In genomic region chr6:164911873-164912580, GRCh38 we compare ENCODE assay signal across 17 cellular contexts.
A peak's percentile ranks its signal among the peaks of the same experiment; 100 is the strongest.
DNase-seq lines count a peak whose midpoint lies in the region; ATAC-seq and TF ChIP-seq lines count a peak whose summit lies in the region.
"Had no signal": no experiment of that assay in that cellular context is flagged by ENCODE, and none has a peak within 500 bp of the region (broad histone marks: within the 10 kb centered on the region; RNA-seq: fewer than 3 reads in every experiment).

No MANE protein-coding gene starts in this region.

- TF ChIP-seq CTCF in brain (conservative IDR thresholded peaks at IDR 0.05) (no peak), psoas muscle (IDR thresholded peaks at IDR 0.05) (no peak)

- H3K4me1 Mint-ChIP-seq in brain = peaks cover 59% of the 10 kb centered on the region
- H3K4me1 Mint-ChIP-seq: activated CD8-positive, alpha-beta memory T cell treated with anti-CD3 and anti-CD28 coated beads, Interleukin-2, amount 10 ng/mL, durations not matched to agents 7 days and 5 days; naive B cell; stimulated activated effector memory CD8-positive, alpha-beta T cell treated with anti-CD3 and anti-CD28 coated beads, Interleukin-12 subunit alpha, Interleukin-12 subunit beta, amount 100 ng/mL, for 72 hours had no signal

- peaks cover 9% of the 10 kb centered on the region for H3K27me3 Mint-ChIP-seq in brain
- H3K27me3 Mint-ChIP-seq: activated CD8-positive, alpha-beta memory T cell treated with anti-CD3 and anti-CD28 coated beads, Interleukin-2, amount 10 ng/mL, durations not matched to agents 7 days and 5 days; effector memory CD8-positive, alpha-beta T cell; naive B cell had no signal

- peaks cover 9% of the 10 kb centered on the region for H3K36me3 Mint-ChIP-seq in brain
- H3K36me3 Mint-ChIP-seq: activated CD8-positive, alpha-beta memory T cell treated with anti-CD3 and anti-CD28 coated beads, Interleukin-2, amount 10 ng/mL, durations not matched to agents 7 days and 5 days; naive B cell; stimulated activated effector memory CD8-positive, alpha-beta T cell treated with anti-CD3 and anti-CD28 coated beads, Interleukin-12 subunit alpha, Interleukin-12 subunit beta, amount 100 ng/mL, for 72 hours had no signal

- peak overlapping the region; percentile 39 to 95 (median 56) for H3K27ac Mint-ChIP-seq in brain
- H3K27ac Mint-ChIP-seq: activated CD8-positive, alpha-beta memory T cell treated with anti-CD3 and anti-CD28 coated beads, Interleukin-2, amount 10 ng/mL, durations not matched to agents 7 days and 5 days; activated naive CD4-positive, alpha-beta T cell treated with anti-CD3 and anti-CD28 coated beads for 36 hours; effector memory CD8-positive, alpha-beta T cell; naive B cell; stimulated activated effector memory CD8-positive, alpha-beta T cell treated with anti-CD3 and anti-CD28 coated beads, Interleukin-12 subunit alpha, Interleukin-12 subunit beta, amount 100 ng/mL, for 72 hours had no signal

- ATAC-seq in psoas muscle (peak in 2 of 4 donors; percentile 54 to 68), GM19455 (IDR thresholded peaks at IDR 0.05; ENCODE audit: unreplicated experiment) (no peak)
- ATAC-seq: activated CD8-positive, alpha-beta memory T cell treated with anti-CD3 and anti-CD28 coated beads, Interleukin-2, amount 10 ng/mL, durations not matched to agents 7 days and 5 days; effector memory CD8-positive, alpha-beta T cell had no signal

- H3K4me3 ChIP-seq in HAP-1 (no peak overlapping the region), psoas muscle (peak overlapping the region; percentile 53)
- H3K4me3 ChIP-seq: vagina had no signal

- intact Hi-C loops in psoas muscle (cut with DNase I) = no loop called here
- intact Hi-C loops in posterior vena cava (cut with DNase I) = no loop called here

- H3K4me1 ChIP-seq in HAP-1 = peaks cover 5% of the 10 kb centered on the region
- peaks cover 11% of the 10 kb centered on the region for H3K4me1 ChIP-seq in psoas muscle
- H3K4me1 ChIP-seq: vagina had no signal

- H3K9me3 ChIP-seq in HAP-1 = no peaks in the 10 kb centered on the region
- no peaks in the 10 kb centered on the region for H3K9me3 ChIP-seq in psoas muscle
- H3K9me3 ChIP-seq: vagina had no signal

- DNase-seq in HAP-1 (ENCODE audit: low spot score in 2 of 2) = peak; percentile 44 to 47
- peak; percentile 97 for DNase-seq in NCI-H1105 (lab: John Stamatoyannopoulos, UW)
- DNase-seq in psoas muscle = no peak
- DNase-seq in DMS114 treated with DMSO at 0.1 percent for 48 hours (lab: John Stamatoyannopoulos, UW; ENCODE audit: unreplicated experiment) = no peak
- no peak for DNase-seq in posterior vena cava (ENCODE audit: low spot score)
- DNase-seq: activated CD8-positive, alpha-beta memory T cell treated with anti-CD3 and anti-CD28 coated beads, Interleukin-2, amount 10 ng/mL, durations not matched to agents 7 days and 5 days; activated naive CD4-positive, alpha-beta T cell treated with anti-CD3 and anti-CD28 coated beads for 36 hours; brain microvascular endothelial cell; effector memory CD8-positive, alpha-beta T cell; kidney; naive B cell; NCI-H1048; stimulated activated CD4-positive, alpha-beta T cell treated with anti-CD3 and anti-CD28 coated beads, Interleukin-4, amount 100 ng/mL, for 1 hour had no signal

- H3K27me3 ChIP-seq in HAP-1 (ENCODE audit: low read depth) = no peaks in the 10 kb centered on the region
- no peaks in the 10 kb centered on the region for H3K27me3 ChIP-seq in psoas muscle (ENCODE audit: insufficient read depth in 3 of 3, low read length in 2 of 3)
- H3K27me3 ChIP-seq: brain microvascular endothelial cell, vagina had no signal

- 6 to 11% (median 10%) methylated on average over 6 of the region's 6 CpGs for WGBS in psoas muscle, 3 donors

- H3K36me3 ChIP-seq in HAP-1 (replicated peaks) (no peaks in the 10 kb centered on the region), psoas muscle (ENCODE audit: insufficient read depth in 1 of 2, low read depth in 1 of 2) (no peaks in the 10 kb centered on the region)
- H3K36me3 ChIP-seq: brain microvascular endothelial cell, vagina had no signal

- H3K27ac ChIP-seq in psoas muscle = peak overlapping the region; percentile 50
- H3K27ac ChIP-seq: brain microvascular endothelial cell, vagina had no signal

- in situ Hi-C loops in HAP-1 (cut with MboI; ENCODE audit: low sequenced_read_pairs) = no loop called here

- H3K4me3 Mint-ChIP-seq in brain = peak overlapping the region in 2 of 5 experiments; percentile 72 to 73
- H3K4me3 Mint-ChIP-seq: activated CD8-positive, alpha-beta memory T cell treated with anti-CD3 and anti-CD28 coated beads, Interleukin-2, amount 10 ng/mL, durations not matched to agents 7 days and 5 days; activated naive CD4-positive, alpha-beta T cell treated with anti-CD3 and anti-CD28 coated beads for 36 hours; effector memory CD8-positive, alpha-beta T cell; naive B cell; stimulated activated effector memory CD8-positive, alpha-beta T cell treated with anti-CD3 and anti-CD28 coated beads, Interleukin-12 subunit alpha, Interleukin-12 subunit beta, amount 100 ng/mL, for 72 hours had no signal

- H3K9me3 Mint-ChIP-seq in brain = peaks cover 4 to 42% (median 17%) of the 10 kb centered on the region in 5 experiments
- H3K9me3 Mint-ChIP-seq: activated naive CD4-positive, alpha-beta T cell treated with anti-CD3 and anti-CD28 coated beads for 36 hours had no signal

Comparison
In these comparisons a context has a peak if more than half of its experiments do, and no peak if none do; other contexts are left out.
1. DNase-seq: peak in HAP-1 (2 of 2) and NCI-H1105 (single experiment); none in psoas muscle (0 of 2), DMS114 treated with DMSO at 0.1 percent for 48 hours (single experiment) and posterior vena cava (single experiment).